ENCODE assay signal across 1 cellular context in the genomic region with DNA sequence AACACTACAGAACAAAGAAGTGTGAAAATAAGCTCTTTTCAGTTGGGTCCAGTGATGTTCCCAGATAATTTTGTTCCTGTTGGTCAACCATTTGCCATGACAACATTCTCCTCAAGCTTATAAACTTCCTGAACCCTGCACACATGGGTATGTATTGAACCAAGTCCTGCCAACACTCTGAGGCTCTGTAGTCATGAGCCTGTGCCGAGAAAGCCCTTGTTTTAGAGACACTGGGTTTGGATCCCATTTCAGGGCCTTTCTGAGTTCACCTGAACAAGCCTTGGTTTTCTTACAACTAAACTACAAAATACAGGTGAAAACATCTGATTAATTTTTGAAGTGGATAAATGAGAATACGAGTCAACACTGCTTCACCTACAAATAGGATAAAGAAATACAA.
TF ChIP-seq lines count a peak whose summit lies in the region.

No MANE protein-coding gene starts in this region.

TF ChIP-seq in H1, 55 proteins besides CTCF, POLR2A, EP300 and RAD21:
- no peak for TF ChIP-seq SRF (IDR thresholded peaks at IDR 0.05; ENCODE audit: low read depth, low read length)
- TF ChIP-seq RFX5 (IDR thresholded peaks at IDR 0.05; ENCODE audit: borderline replicate concordance, low read depth, low read length): no peak
- TF ChIP-seq CHD1 (IDR thresholded peaks at IDR 0.05; ENCODE audit: low read depth, low read length): no peak
- TF ChIP-seq PHF8 (conservative IDR thresholded peaks at IDR 0.05; ENCODE audit: low read depth, low read length): no peak
- no peak for TF ChIP-seq KDM1A (IDR thresholded peaks at IDR 0.05; ENCODE audit: borderline replicate concordance, low read length)
- TF ChIP-seq CBX8 (IDR thresholded peaks at IDR 0.05; ENCODE audit: borderline replicate concordance, low read depth, low read length): no peak
